10 cellular contexts compared by ENCODE assay signal in the genomic region with DNA sequence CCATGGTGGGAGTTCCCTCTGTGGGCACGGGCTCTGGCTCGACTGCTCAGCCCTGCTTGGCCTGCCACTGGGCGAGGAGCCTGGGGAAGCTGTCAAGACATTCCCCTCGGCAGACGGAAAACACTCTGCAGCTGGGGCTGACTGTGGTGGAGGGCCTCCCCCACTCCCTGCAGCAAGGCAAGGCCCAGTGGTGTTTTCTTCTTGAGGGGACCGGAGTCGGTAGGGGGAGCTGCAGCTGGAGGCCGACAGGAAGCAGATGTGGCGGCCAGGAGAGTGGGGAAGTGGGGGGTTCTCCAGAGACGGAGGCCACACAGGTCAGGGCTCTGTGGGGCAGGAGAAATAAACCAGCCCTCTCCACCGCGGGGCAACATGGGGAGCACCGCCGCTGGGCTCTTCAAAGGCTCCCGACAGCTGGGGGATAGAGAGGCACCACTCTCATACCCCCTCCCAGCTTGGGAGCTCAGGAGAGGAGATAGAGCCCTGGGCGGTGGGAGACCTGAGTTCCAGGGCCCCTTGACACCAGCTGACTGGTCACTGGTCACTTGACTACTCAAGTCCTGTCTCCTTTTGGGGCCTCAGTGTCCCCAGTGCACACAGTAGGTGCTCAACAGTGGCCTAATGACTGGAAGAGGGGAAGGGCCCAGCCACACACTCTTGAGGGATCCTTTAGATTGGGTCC. TPM values are rescaled to one million over a fixed set of nuclear protein-coding genes. Genes with fewer than 3 reads are reported as not detected.
DNase-seq lines count a peak whose midpoint lies in the region; ATAC-seq lines count a peak whose summit lies in the region.
"Had no signal": no experiment of that assay in that cellular context is flagged by ENCODE, and none has a peak within 500 bp of the region (broad histone marks: within the 10 kb centered on the region; RNA-seq: fewer than 3 reads in every experiment).

No MANE protein-coding gene starts in this region.

- H3K27me3 Mint-ChIP-seq in naive thymus-derived CD4-positive, alpha-beta T cell: peaks cover 0 to 4% (median 0%) of the 10 kb centered on the region in 5 donors

- ATAC-seq in GM21360 (IDR thresholded peaks at IDR 0.05; ENCODE audit: unreplicated experiment): peak; percentile 49
- peak; percentile 34 for ATAC-seq in naive thymus-derived CD4-positive, alpha-beta T cell
- ATAC-seq: CD8-positive, alpha-beta T cell had no signal

- no peaks in the 10 kb centered on the region for H4K20me1 ChIP-seq in BLaER1

- peaks cover 12% of the 10 kb centered on the region; the same call in 1 of the 2 replicates for H3K36me3 ChIP-seq in BLaER1
- H3K36me3 ChIP-seq in naive thymus-derived CD4-positive, alpha-beta T cell (ENCODE audit: control insufficient read depth in 2 of 3, insufficient read depth in 3 of 3, low read length in 3 of 3): no peaks in the 10 kb centered on the region

- CTCF ChIA-PET in naive thymus-derived CD4-positive, alpha-beta T cell (lab: Charles Lee): interaction anchor here (1.3 kb wide), 1 partner anchor 17 kb away, joined by 3 read pairs; no protein-coding TSS in a partner anchor

- no peaks in the 10 kb centered on the region for H3K36me3 Mint-ChIP-seq in naive thymus-derived CD4-positive, alpha-beta T cell
- H3K36me3 Mint-ChIP-seq: CD8-positive, alpha-beta T cell had no signal

- peaks cover 0 to 9% (median 0%) of the 10 kb centered on the region in 7 donors for H3K4me1 Mint-ChIP-seq in naive thymus-derived CD4-positive, alpha-beta T cell

- peak overlapping the region; percentile 38; the same call in 1 of the 2 replicates for H3K9ac ChIP-seq in BLaER1

- no peak overlapping the region for H3K27ac Mint-ChIP-seq in naive thymus-derived CD4-positive, alpha-beta T cell
- H3K27ac Mint-ChIP-seq: CD8-positive, alpha-beta T cell had no signal

- DNase-seq in naive thymus-derived CD4-positive, alpha-beta T cell: no peak
- DNase-seq in activated gamma-delta T cell treated with Interleukin-2 at 50 U/mL for 16 hours (no peak), AML-193 (lab: John Stamatoyannopoulos, UW) (no peak), amniotic stem cell (lab: John Stamatoyannopoulos, UW) (no peak), NCI-H1436 (lab: John Stamatoyannopoulos, UW) (no peak)
- DNase-seq: CD8-positive, alpha-beta T cell; NCI-H146 had no signal

- no peaks in the 10 kb centered on the region for H3K27me3 ChIP-seq in BLaER1
- H3K27me3 ChIP-seq in naive thymus-derived CD4-positive, alpha-beta T cell (ENCODE audit: control insufficient read depth in 2 of 2, insufficient read depth in 2 of 2, low read length in 2 of 2): no peaks in the 10 kb centered on the region

- no peaks in the 10 kb centered on the region for H3K9me3 ChIP-seq in BLaER1
- H3K9me3 ChIP-seq in naive thymus-derived CD4-positive, alpha-beta T cell (ENCODE audit: control insufficient read depth in 2 of 3, low read length in 3 of 3): no peaks in the 10 kb centered on the region

- H3K4me2 ChIP-seq in BLaER1: peak overlapping the region; percentile 77

- intact Hi-C loops in naive thymus-derived CD4-positive, alpha-beta T cell (cut with micrococcal nuclease): no loop called here

- no peak overlapping the region for H3K4me3 Mint-ChIP-seq in naive thymus-derived CD4-positive, alpha-beta T cell
- H3K4me3 Mint-ChIP-seq: CD8-positive, alpha-beta T cell had no signal

- POLR2A ChIA-PET in naive thymus-derived CD4-positive, alpha-beta T cell (lab: Charles Lee): no interaction called here

- peaks cover 65% of the 10 kb centered on the region for H3K4me1 ChIP-seq in BLaER1
- no peaks in the 10 kb centered on the region for H3K4me1 ChIP-seq in naive thymus-derived CD4-positive, alpha-beta T cell (ENCODE audit: control insufficient read depth in 2 of 2, insufficient read depth in 2 of 2, low read length in 2 of 2)

- H3K27ac ChIP-seq in BLaER1 (peak overlapping the region; percentile 80), cingulate gyrus (ENCODE audit: low read depth, low read length) (peak overlapping the region; percentile 39)
- H3K27ac ChIP-seq in naive thymus-derived CD4-positive, alpha-beta T cell (ENCODE audit: low read depth, low read length): no peak overlapping the region

- H3K4me3 ChIP-seq in BLaER1: no peak overlapping the region
- no peak overlapping the region for H3K4me3 ChIP-seq in naive thymus-derived CD4-positive, alpha-beta T cell (ENCODE audit: low read length)

- H3K9me3 Mint-ChIP-seq in naive thymus-derived CD4-positive, alpha-beta T cell: no peaks in the 10 kb centered on the region
- H3K9me3 Mint-ChIP-seq: CD8-positive, alpha-beta T cell had no signal

RNA-seq across cellular contexts. Expression of a gene that starts 43.4 kb away (rescaled TPM):
- total RNA-seq in naive thymus-derived CD4-positive, alpha-beta T cell: 100 to 1,000 TPM in 1 of 5 experiments, 10 to 100 TPM in 4; 20.6 to 192 (median 73.3) TPM
- 10 to 100 TPM in 1 of 2 donors, 1 to 10 TPM in 1; 8.7 to 12.9 TPM for polyA plus RNA-seq in naive thymus-derived CD4-positive, alpha-beta T cell

RNA-seq across cellular contexts. Expression of a gene that starts 54.7 kb away (rescaled TPM):
- 1 to 10 TPM in 2 of 5 experiments, under 1 TPM in 3; 0.58 to 2.0 (median 0.76) TPM for total RNA-seq in naive thymus-derived CD4-positive, alpha-beta T cell
- under 1 TPM; 0.30 to 0.54 TPM for polyA plus RNA-seq in naive thymus-derived CD4-positive, alpha-beta T cell
